In the genomic region with DNA sequence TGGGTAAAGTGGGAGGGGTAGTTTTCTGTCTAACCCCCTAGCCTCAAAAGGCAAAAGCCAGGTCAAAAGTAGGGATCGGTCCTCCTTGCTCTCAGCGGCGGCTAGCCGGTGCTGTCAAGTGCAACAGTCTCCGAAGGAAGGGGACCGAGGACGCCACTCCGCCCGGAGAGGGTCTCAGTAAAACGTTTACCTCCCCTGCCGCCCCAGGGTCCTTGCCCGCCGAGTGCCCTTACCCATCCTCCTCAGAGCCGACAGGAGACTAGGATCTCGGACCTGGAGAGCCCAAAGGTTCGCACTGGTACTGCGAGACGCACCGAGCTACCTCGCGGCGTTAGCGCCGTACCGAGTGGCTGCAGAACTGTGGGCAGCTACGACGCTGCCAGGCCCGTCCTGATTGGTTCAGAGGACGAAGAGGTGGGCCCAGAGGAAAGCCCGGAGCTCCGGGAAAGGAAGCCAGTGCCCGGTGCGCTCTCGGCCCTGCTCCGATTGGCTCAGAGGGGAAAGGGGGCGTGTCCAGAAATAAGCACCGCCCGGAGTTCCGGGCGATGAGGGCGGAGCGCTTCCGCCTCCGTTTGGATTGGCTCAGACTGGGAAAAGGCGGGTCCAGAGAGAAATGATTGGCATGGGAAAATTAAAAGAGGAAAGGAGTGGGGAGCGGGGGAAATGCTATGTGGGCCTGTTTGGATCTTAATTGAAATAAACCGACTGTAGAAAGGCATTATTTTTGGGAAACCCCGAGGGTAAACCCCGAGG, we compare ENCODE assay signal across 1 cellular context.
TF ChIP-seq lines count a peak whose summit lies in the region.
"Not testable (repeated sequence)": the region's sequence is repeated elsewhere in the genome, so short reads cannot be mapped to it uniquely, and the experiment has no call there.

A gene with protein sequence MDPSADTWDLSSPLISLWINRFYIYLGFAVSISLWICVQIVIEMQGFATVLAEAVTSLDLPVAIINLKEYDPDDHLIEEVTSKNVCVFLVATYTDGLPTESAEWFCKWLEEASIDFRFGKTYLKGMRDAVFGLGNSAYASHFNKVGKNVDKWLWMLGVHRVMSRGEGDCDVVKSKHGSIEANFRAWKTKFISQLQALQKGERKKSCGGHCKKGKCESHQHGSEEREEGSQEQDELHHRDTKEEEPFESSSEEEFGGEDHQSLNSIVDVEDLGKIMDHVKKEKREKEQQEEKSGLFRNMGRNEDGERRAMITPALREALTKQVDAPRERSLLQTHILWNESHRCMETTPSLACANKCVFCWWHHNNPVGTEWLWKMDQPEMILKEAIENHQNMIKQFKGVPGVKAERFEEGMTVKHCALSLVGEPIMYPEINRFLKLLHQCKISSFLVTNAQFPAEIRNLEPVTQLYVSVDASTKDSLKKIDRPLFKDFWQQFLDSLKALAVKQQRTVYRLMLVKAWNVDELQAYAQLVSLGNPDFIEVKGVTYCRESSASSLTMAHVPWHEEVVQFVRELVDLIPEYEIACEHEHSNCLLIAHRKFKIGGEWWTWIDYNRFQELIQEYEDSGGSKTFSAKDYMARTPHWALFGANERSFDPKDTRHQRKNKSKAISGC (minus strand): TSS at position 362 of the 753 bp plus-strand sequence. CDS start 125 bp downstream, at position 237.

TF ChIP-seq in K562, 482 proteins besides CTCF, POLR2A, EP300 and RAD21 (continued from another document):
- TF ChIP-seq, protein P1, sequence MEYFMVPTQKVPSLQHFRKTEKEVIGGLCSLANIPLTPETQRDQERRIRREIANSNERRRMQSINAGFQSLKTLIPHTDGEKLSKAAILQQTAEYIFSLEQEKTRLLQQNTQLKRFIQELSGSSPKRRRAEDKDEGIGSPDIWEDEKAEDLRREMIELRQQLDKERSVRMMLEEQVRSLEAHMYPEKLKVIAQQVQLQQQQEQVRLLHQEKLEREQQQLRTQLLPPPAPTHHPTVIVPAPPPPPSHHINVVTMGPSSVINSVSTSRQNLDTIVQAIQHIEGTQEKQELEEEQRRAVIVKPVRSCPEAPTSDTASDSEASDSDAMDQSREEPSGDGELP (CRISPR knock-in tag; IDR thresholded peaks at IDR 0.05; ENCODE audit: borderline replicate concordance), result peak; percentile 53; the same call in 1 of the 2 replicates
- TF ChIP-seq, protein P2, sequence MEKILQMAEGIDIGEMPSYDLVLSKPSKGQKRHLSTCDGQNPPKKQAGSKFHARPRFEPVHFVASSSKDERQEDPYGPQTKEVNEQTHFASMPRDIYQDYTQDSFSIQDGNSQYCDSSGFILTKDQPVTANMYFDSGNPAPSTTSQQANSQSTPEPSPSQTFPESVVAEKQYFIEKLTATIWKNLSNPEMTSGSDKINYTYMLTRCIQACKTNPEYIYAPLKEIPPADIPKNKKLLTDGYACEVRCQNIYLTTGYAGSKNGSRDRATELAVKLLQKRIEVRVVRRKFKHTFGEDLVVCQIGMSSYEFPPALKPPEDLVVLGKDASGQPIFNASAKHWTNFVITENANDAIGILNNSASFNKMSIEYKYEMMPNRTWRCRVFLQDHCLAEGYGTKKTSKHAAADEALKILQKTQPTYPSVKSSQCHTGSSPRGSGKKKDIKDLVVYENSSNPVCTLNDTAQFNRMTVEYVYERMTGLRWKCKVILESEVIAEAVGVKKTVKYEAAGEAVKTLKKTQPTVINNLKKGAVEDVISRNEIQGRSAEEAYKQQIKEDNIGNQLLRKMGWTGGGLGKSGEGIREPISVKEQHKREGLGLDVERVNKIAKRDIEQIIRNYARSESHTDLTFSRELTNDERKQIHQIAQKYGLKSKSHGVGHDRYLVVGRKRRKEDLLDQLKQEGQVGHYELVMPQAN (IDR thresholded peaks at IDR 0.05; ENCODE audit: borderline replicate concordance), result peak; percentile 65; the same call in 1 of the 2 replicates
- TF ChIP-seq SOX6 (IDR thresholded peaks at IDR 0.05), result peak; percentile 44; the same call in 1 of the 2 replicates
- TF ChIP-seq KDM5B (IDR thresholded peaks at IDR 0.05; ENCODE audit: insufficient replicate concordance, low read depth, low read length), result peak; percentile 92
- peak; percentile 64; the same call in 1 of the 2 replicates for TF ChIP-seq EP400 (IDR thresholded peaks at IDR 0.05)
- TF ChIP-seq, protein P3, sequence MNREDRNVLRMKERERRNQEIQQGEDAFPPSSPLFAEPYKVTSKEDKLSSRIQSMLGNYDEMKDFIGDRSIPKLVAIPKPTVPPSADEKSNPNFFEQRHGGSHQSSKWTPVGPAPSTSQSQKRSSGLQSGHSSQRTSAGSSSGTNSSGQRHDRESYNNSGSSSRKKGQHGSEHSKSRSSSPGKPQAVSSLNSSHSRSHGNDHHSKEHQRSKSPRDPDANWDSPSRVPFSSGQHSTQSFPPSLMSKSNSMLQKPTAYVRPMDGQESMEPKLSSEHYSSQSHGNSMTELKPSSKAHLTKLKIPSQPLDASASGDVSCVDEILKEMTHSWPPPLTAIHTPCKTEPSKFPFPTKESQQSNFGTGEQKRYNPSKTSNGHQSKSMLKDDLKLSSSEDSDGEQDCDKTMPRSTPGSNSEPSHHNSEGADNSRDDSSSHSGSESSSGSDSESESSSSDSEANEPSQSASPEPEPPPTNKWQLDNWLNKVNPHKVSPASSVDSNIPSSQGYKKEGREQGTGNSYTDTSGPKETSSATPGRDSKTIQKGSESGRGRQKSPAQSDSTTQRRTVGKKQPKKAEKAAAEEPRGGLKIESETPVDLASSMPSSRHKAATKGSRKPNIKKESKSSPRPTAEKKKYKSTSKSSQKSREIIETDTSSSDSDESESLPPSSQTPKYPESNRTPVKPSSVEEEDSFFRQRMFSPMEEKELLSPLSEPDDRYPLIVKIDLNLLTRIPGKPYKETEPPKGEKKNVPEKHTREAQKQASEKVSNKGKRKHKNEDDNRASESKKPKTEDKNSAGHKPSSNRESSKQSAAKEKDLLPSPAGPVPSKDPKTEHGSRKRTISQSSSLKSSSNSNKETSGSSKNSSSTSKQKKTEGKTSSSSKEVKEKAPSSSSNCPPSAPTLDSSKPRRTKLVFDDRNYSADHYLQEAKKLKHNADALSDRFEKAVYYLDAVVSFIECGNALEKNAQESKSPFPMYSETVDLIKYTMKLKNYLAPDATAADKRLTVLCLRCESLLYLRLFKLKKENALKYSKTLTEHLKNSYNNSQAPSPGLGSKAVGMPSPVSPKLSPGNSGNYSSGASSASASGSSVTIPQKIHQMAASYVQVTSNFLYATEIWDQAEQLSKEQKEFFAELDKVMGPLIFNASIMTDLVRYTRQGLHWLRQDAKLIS (CRISPR knock-in tag; IDR thresholded peaks at IDR 0.05), result peak; percentile 78; the same call in 1 of the 2 replicates
- 0 out of 4 replicates have a peak, but pooled peaks of 1 of the 2 experiments have one; percentile 26 for TF ChIP-seq TEAD1 (CRISPR knock-in tag; IDR thresholded peaks at IDR 0.05)
- TF ChIP-seq, protein P4, sequence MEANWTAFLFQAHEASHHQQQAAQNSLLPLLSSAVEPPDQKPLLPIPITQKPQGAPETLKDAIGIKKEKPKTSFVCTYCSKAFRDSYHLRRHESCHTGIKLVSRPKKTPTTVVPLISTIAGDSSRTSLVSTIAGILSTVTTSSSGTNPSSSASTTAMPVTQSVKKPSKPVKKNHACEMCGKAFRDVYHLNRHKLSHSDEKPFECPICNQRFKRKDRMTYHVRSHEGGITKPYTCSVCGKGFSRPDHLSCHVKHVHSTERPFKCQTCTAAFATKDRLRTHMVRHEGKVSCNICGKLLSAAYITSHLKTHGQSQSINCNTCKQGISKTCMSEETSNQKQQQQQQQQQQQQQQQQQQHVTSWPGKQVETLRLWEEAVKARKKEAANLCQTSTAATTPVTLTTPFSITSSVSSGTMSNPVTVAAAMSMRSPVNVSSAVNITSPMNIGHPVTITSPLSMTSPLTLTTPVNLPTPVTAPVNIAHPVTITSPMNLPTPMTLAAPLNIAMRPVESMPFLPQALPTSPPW (CRISPR knock-in tag; IDR thresholded peaks at IDR 0.05), result peak; percentile 72
- peak; percentile 87 for TF ChIP-seq POLR2B (IDR thresholded peaks at IDR 0.05; ENCODE audit: low read depth, partially characterized antibody)
- TF ChIP-seq TRIM28 (IDR thresholded peaks at IDR 0.05), result peak; percentile 88
- peak; percentile 78 for TF ChIP-seq FOS (IDR thresholded peaks at IDR 0.05; ENCODE audit: extremely low read depth, insufficient read length)
- TF ChIP-seq CTBP1 (IDR thresholded peaks at IDR 0.05; ENCODE audit: borderline replicate concordance), result peak; percentile 69
- peak; percentile 96 for TF ChIP-seq SUPT5H (IDR thresholded peaks at IDR 0.05)
- peak; percentile 28; the same call in 1 of the 2 replicates for TF ChIP-seq SMAD4 (CRISPR knock-in tag; conservative IDR thresholded peaks at IDR 0.05)
- TF ChIP-seq FOXK2 (conservative IDR thresholded peaks at IDR 0.05 in 1 of 2, IDR thresholded peaks at IDR 0.05 in 1 of 2; ENCODE audit: low read depth in 2 of 2), result peak; percentile 43 to 54; a peak in 1 of 4 replicates
- peak; percentile 44; the same call in 1 of the 2 replicates for TF ChIP-seq CHCHD3 (CRISPR knock-in tag; IDR thresholded peaks at IDR 0.05)
- peak; percentile 42 for TF ChIP-seq PHF20 (IDR thresholded peaks at IDR 0.05; ENCODE audit: partially characterized antibody)
- TF ChIP-seq PML (IDR thresholded peaks at IDR 0.05; ENCODE audit: low read length), result peak; percentile 45; the same call in 1 of the 2 replicates
- TF ChIP-seq ATF7 (IDR thresholded peaks at IDR 0.05), result peak; percentile 81
- TF ChIP-seq, protein P5, sequence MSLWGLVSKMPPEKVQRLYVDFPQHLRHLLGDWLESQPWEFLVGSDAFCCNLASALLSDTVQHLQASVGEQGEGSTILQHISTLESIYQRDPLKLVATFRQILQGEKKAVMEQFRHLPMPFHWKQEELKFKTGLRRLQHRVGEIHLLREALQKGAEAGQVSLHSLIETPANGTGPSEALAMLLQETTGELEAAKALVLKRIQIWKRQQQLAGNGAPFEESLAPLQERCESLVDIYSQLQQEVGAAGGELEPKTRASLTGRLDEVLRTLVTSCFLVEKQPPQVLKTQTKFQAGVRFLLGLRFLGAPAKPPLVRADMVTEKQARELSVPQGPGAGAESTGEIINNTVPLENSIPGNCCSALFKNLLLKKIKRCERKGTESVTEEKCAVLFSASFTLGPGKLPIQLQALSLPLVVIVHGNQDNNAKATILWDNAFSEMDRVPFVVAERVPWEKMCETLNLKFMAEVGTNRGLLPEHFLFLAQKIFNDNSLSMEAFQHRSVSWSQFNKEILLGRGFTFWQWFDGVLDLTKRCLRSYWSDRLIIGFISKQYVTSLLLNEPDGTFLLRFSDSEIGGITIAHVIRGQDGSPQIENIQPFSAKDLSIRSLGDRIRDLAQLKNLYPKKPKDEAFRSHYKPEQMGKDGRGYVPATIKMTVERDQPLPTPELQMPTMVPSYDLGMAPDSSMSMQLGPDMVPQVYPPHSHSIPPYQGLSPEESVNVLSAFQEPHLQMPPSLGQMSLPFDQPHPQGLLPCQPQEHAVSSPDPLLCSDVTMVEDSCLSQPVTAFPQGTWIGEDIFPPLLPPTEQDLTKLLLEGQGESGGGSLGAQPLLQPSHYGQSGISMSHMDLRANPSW (CRISPR knock-in tag; IDR thresholded peaks at IDR 0.05), result peak; percentile 86; the same call in 1 of the 2 replicates
- TF ChIP-seq HCFC1 (IDR thresholded peaks at IDR 0.05; ENCODE audit: low read depth, low read length), result peak; percentile 31
- peak; percentile 93; the same call in 1 of the 2 replicates for TF ChIP-seq SP1 (CRISPR knock-in tag; IDR thresholded peaks at IDR 0.05)
- TF ChIP-seq JUND (IDR thresholded peaks at IDR 0.05; ENCODE audit: borderline replicate concordance, low read depth, low read length), result peak; percentile 14; the same call in 1 of the 2 replicates
- not testable (repeated sequence) for TF ChIP-seq JUND (tag; IDR thresholded peaks at IDR 0.05; ENCODE audit: borderline replicate concordance, low read depth, low read length)
- TF ChIP-seq FOXM1 (IDR thresholded peaks at IDR 0.05; ENCODE audit: low read depth), result peak; percentile 46; the same call in 1 of the 2 replicates
- 0 out of 2 replicates have a peak, but pooled peaks have one; percentile 49 for TF ChIP-seq FOXM1 (CRISPR knock-in tag; IDR thresholded peaks at IDR 0.05; ENCODE audit: low read depth)
- TF ChIP-seq POLR2AphosphoS5 (IDR thresholded peaks at IDR 0.05; ENCODE audit: control insufficient read depth, insufficient read depth, low read depth, low read length), result peak; percentile 77
- TF ChIP-seq, protein P6, sequence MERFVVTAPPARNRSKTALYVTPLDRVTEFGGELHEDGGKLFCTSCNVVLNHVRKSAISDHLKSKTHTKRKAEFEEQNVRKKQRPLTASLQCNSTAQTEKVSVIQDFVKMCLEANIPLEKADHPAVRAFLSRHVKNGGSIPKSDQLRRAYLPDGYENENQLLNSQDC (CRISPR knock-in tag; IDR thresholded peaks at IDR 0.05), result 0 out of 2 replicates have a peak, but pooled peaks have one; percentile 60
- peak; percentile 77 for TF ChIP-seq GABPB1 (CRISPR knock-in tag; IDR thresholded peaks at IDR 0.05)
- TF ChIP-seq SP2 (IDR thresholded peaks at IDR 0.05; ENCODE audit: extremely low read depth, low read depth, low read length, poor library complexity, severe bottlenecking), result peak; percentile 64
- peak; percentile 57 for TF ChIP-seq NEUROD1 (IDR thresholded peaks at IDR 0.05; ENCODE audit: borderline replicate concordance, low read depth, low read length, partially characterized antibody)
- peak; percentile 96 for TF ChIP-seq ZNF316 (IDR thresholded peaks at IDR 0.05)
- peak; percentile 77; the same call in 1 of the 2 replicates for TF ChIP-seq LCOR (CRISPR knock-in tag; IDR thresholded peaks at IDR 0.05)
- TF ChIP-seq, protein P7, sequence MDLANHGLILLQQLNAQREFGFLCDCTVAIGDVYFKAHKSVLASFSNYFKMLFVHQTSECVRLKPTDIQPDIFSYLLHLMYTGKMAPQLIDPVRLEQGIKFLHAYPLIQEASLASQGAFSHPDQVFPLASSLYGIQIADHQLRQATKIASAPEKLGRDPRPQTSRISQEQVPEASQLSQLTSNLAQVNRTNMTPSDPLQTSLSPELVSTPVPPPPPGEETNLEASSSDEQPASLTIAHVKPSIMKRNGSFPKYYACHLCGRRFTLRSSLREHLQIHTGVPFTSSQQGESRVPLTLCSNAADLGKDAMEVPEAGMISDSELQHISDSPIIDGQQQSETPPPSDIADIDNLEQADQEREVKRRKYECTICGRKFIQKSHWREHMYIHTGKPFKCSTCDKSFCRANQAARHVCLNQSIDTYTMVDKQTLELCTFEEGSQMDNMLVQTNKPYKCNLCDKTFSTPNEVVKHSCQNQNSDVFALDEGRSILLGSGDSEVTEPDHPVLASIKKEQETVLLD (IDR thresholded peaks at IDR 0.05), result 0 out of 2 replicates have a peak, but pooled peaks have one; percentile 17
- peak; percentile 39 for TF ChIP-seq HMGN3 (IDR thresholded peaks at IDR 0.05; ENCODE audit: borderline replicate concordance, extremely low read depth, insufficient read length, low read depth, low read length)
- TF ChIP-seq SIN3A (IDR thresholded peaks at IDR 0.05; ENCODE audit: borderline replicate concordance in 2 of 2, control insufficient read depth in 1 of 2, low read depth in 2 of 2, low read length in 2 of 2), result peak in 1 of 2 experiments; percentile 46; a peak in 2 of 4 replicates
